10 cellular contexts compared by ENCODE assay signal in genomic region chr1:229661897-229662296, GRCh38.
"Had no signal": no experiment of that assay in that cellular context is flagged by ENCODE, and none has a peak within 500 bp of the region (broad histone marks: within the 10 kb centered on the region; RNA-seq: fewer than 3 reads in every experiment).

No MANE protein-coding gene starts in this region.

- H2AFZ ChIP-seq: hepatocyte had no signal

- H3K79me2 ChIP-seq: hepatocyte had no signal

- H3K9me3 ChIP-seq: gastroesophageal sphincter, pancreas, prostate gland, sigmoid colon, tibial nerve had no signal

- H3K4me1 ChIP-seq: pancreas, prostate gland had no signal

- H3K27me3 ChIP-seq: brain microvascular endothelial cell, gastroesophageal sphincter, hepatocyte, pancreas, sigmoid colon, tibial nerve had no signal

- H3K4me2 ChIP-seq: hepatocyte had no signal

- H3K27ac ChIP-seq: brain microvascular endothelial cell, coronary artery, hepatocyte, pancreas, prostate gland, sigmoid colon, tibial nerve had no signal

- FAIRE-seq: astrocyte, pancreas, small intestine had no signal

- H3K4me3 ChIP-seq: coronary artery, gastroesophageal sphincter, hepatocyte, pancreas, prostate gland, sigmoid colon, tibial nerve had no signal
